18 cellular contexts compared by ENCODE assay signal in the genomic region with DNA sequence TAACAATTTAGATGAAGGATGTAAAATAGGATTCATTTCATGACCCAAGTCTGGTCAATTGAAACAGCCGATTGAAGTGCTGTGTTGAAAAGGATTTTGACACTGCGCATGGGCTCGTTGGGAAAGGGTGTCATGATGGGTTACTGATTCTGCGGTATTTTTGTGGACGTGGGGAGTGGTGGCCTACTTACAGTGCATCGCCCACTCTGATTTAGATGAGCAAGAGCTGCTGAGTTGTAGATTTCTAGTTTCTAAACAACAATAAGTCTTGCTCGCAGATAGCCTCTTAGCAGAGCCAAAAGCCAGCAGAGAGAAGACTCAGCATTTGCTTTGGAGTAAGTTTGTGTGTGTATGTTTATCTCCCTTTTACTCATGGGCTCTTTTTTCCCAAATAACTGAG.
"Had no signal": no experiment of that assay in that cellular context is flagged by ENCODE, and none has a peak within 500 bp of the region (broad histone marks: within the 10 kb centered on the region; RNA-seq: fewer than 3 reads in every experiment).

No MANE protein-coding gene starts in this region.

- ATAC-seq: left ventricle myocardium superior; lower lobe of right lung; natural killer cell; psoas muscle; right cardiac atrium; stimulated activated naive CD8-positive, alpha-beta T cell treated with anti-CD3 and anti-CD28 coated beads, Interleukin-15, Interleukin-2, amounts not matched to agents 100 U/mL and 50 U/mL, for 24 hours had no signal

- H3K27me3 ChIP-seq: ovary, sigmoid colon, testis, tibial artery, upper lobe of left lung had no signal

- H3K9me3 Mint-ChIP-seq: immature natural killer cell, natural killer cell had no signal

- H3K27ac ChIP-seq: lower lobe of right lung, ovary, psoas muscle, sigmoid colon, testis, tibial artery, upper lobe of left lung had no signal

- H3K9me3 ChIP-seq: lower lobe of right lung, ovary, psoas muscle, sigmoid colon, testis, tibial artery, upper lobe of left lung had no signal

- H3K36me3 Mint-ChIP-seq: natural killer cell had no signal

- H3K4me3 ChIP-seq: lower lobe of right lung, ovary, psoas muscle, sigmoid colon, testis, tibial artery, upper lobe of left lung had no signal

- H3K4me1 Mint-ChIP-seq: immature natural killer cell, natural killer cell had no signal

- H3K36me3 ChIP-seq: lower lobe of right lung, ovary, sigmoid colon, tibial artery, upper lobe of left lung had no signal

- H3K27ac Mint-ChIP-seq: immature natural killer cell, natural killer cell had no signal

- H3K4me3 Mint-ChIP-seq: natural killer cell had no signal

- H3K4me1 ChIP-seq: lower lobe of right lung, testis, upper lobe of left lung had no signal

- DNase-seq: cortex of kidney; hypothalamus; left ventricle myocardium superior; lower lobe of right lung; natural killer cell; occipital lobe; ovary; posterior cingulate gyrus; psoas muscle; right cardiac atrium; sigmoid colon; stimulated activated CD4-positive, alpha-beta T cell treated with anti-CD3 and anti-CD28 coated beads, Interleukin-2, amount 100 ng/mL, for 24 hours; stimulated activated naive CD8-positive, alpha-beta T cell treated with anti-CD3 and anti-CD28 coated beads, Interleukin-15, Interleukin-2, amounts not matched to agents 100 U/mL and 50 U/mL, for 24 hours; substantia nigra; testis; tibial artery; upper lobe of left lung had no signal
